Comparison of ENCODE assay signal across 8 cellular contexts in the genomic region with DNA sequence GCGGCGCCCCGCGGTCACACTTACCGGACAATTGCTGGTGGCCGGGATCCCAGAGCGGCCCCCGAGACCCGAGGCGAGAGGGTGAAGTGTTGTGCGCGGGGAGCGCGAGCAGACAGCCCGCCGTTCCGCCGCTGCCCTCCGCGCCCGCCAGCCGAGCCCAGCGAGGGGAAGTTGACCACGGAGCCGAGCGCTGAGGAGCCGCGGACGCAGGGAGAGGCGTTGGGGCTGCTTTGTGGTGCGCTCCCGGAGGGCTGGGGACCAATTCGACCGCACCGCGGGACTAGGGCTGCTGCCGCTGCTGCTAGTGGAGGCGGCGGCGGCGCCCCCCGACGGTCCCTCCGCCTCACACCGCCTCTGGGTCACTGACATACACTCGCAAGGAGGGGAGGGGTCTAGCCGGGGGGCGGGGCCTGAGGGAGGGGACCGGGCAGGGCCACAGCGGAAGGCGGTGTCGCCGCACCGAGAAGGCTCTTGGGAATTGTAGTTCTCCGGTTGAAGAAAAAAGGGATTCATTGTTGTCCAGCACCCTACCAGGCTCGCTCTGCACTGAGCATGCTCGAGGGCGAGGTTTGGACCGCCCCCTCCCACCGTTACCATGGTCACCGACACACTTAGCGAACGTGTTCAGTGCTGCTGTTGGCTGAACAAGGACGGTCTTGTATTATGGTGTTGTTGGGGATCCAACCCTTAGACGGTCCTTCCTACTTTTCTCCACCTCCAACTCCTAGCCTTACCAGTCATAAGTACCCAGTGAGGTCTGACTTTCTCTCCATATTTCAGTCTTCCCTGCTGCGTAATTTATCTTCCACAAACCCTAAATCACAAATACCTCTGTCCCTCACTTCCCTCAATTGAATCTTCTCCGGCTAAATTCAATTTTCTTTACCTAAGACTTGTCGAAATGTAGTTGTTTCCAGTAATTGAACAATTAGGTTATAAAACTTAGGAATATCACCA. TPM values are rescaled to one million over a fixed set of nuclear protein-coding genes. Genes with fewer than 3 reads are reported as not detected.
A peak's percentile ranks its signal among the peaks of the same experiment; 100 is the strongest.
DNase-seq lines count a peak whose midpoint lies in the region; ATAC-seq, FAIRE-seq and TF ChIP-seq lines count a peak whose summit lies in the region.

A gene with protein sequence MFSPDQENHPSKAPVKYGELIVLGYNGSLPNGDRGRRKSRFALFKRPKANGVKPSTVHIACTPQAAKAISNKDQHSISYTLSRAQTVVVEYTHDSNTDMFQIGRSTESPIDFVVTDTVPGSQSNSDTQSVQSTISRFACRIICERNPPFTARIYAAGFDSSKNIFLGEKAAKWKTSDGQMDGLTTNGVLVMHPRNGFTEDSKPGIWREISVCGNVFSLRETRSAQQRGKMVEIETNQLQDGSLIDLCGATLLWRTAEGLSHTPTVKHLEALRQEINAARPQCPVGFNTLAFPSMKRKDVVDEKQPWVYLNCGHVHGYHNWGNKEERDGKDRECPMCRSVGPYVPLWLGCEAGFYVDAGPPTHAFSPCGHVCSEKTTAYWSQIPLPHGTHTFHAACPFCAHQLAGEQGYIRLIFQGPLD (minus strand): TSS at position 364 of the 957 bp plus-strand sequence. CDS start 36,110 bp downstream, outside the sequence.

- POLR2A ChIA-PET in A549 (lab: Yijun Ruan, JAX): interaction anchor here (0.5 kb wide), 1 partner anchor 775 kb away, joined by 3 read pairs; no protein-coding TSS in a partner anchor

- 6% methylated on average over 37 of the region's 68 CpGs for WGBS in A549 (ENCODE audit: missing lambda C conversion rate)
- whole genome bisulfite sequencing in body of pancreas, 2 donors: 3 to 18% methylated on average over 15 to 61 of the region's 68 CpGs
- WGBS in iPS DF 6.9 (ENCODE audit: insufficient coverage, insufficient read length): 100% methylated on average over 2 of the region's 68 CpGs

- TF ChIP-seq EP300 in A549 (IDR thresholded peaks at IDR 0.05): no peak

- TF ChIP-seq RAD21 in A549 (conservative IDR thresholded peaks at IDR 0.05 in 1 of 2, IDR thresholded peaks at IDR 0.05 in 1 of 2): peak in 1 of 2 experiments; percentile 54; a peak in 4 of 5 replicates

- peak; percentile 88 for TF ChIP-seq POLR2A in A549 (IDR thresholded peaks at IDR 0.05; ENCODE audit: low read length)
- TF ChIP-seq POLR2A in GM18526 (IDR thresholded peaks at IDR 0.05; ENCODE audit: extremely low read depth, insufficient read length): peak; percentile 96
- TF ChIP-seq POLR2A in body of pancreas (IDR thresholded peaks at IDR 0.05): peak; percentile 94 to 98 (median 96)

- FAIRE-seq in A549 (lab: Jason Lieb, UNC): peak; percentile 95
- FAIRE-seq in TTC549 (lab: Jason Lieb, UNC): peak; percentile 89

- intact Hi-C loops in body of pancreas (cut with DNase I): loop anchor here (10.0 kb wide), 1 partner anchor 90 kb away; no protein-coding TSS in a partner anchor

- H3K27ac ChIP-seq in A549 (peak within 1 kb of the TSS; percentile 68 to 81), body of pancreas (peak within 1 kb of the TSS; percentile 81 to 99 (median 94)), iPS DF 6.9 (ENCODE audit: low read length) (no peak within 1 kb of the TSS)

- DNase-seq in A549 (ENCODE audit: low read depth in 1 of 2, low spot score in 1 of 2) (peak; percentile 87 to 99), NCI-H2107 treated with DMSO at 0.1 percent for 48 hours (lab: John Stamatoyannopoulos, UW; ENCODE audit: unreplicated experiment) (peak; percentile 97), body of pancreas (peak; percentile 95 to 98 (median 97)), iPS DF 6.9 (ENCODE audit: low read depth, low spot score) (peak; percentile 98), skeletal muscle cell (ENCODE audit: low read depth) (peak; percentile 92)

- CTCF ChIA-PET in A549 (lab: Yijun Ruan, JAX): no interaction called here

- H3K4me3 ChIP-seq in A549 (peak within 1 kb of the TSS; percentile 81), body of pancreas (peak within 1 kb of the TSS; percentile 69 to 90), iPS DF 6.9 (ENCODE audit: low read length) (peak within 1 kb of the TSS; percentile 97), skeletal muscle cell (ENCODE audit: low read depth, low read length) (peak within 1 kb of the TSS; percentile 79)

- H3K4me1 ChIP-seq in A549 (no peaks in the 10 kb centered on the region; the same call in 2 of the 3 replicates), body of pancreas (peaks cover 12% of the 10 kb centered on the region), iPS DF 6.9 (ENCODE audit: control insufficient read depth, insufficient read depth, low read length) (no peaks in the 10 kb centered on the region; the same call in 1 of the 2 replicates)

- peak within 1 kb of the TSS; percentile 76 for H3K4me2 ChIP-seq in A549

- TF ChIP-seq CTCF in A549 (IDR thresholded peaks at IDR 0.05) (peak; percentile 24; the same call in 2 of the 3 replicates), body of pancreas (IDR thresholded peaks at IDR 0.05) (peak in 4 of 7 experiments; percentile 32 to 41 (median 36))

- H3K36me3 ChIP-seq in body of pancreas (replicated peaks in 1 of 2; ENCODE audit: insufficient read depth in 1 of 2, low read depth in 2 of 2): no peaks in the 10 kb centered on the region
- no peaks in the 10 kb centered on the region for H3K36me3 ChIP-seq in iPS DF 6.9 (ENCODE audit: control insufficient read depth, insufficient read depth, low read length)

- ATAC-seq in A549 (peak; percentile 94 to 97), HG03066 (IDR thresholded peaks at IDR 0.05; ENCODE audit: low read depth, unreplicated experiment) (peak; percentile 73), body of pancreas (peak; percentile 97)

- H3K9me3 ChIP-seq in A549 (no peaks in the 10 kb centered on the region), body of pancreas (no peaks in the 10 kb centered on the region), iPS DF 6.9 (ENCODE audit: control insufficient read depth, insufficient read depth, low read length) (no peaks in the 10 kb centered on the region)

- H3K27me3 ChIP-seq in body of pancreas (no peaks in the 10 kb centered on the region), iPS DF 6.9 (ENCODE audit: control insufficient read depth, insufficient read depth, low read length) (no peaks in the 10 kb centered on the region; the same call in 1 of the 2 replicates)

TF ChIP-seq in A549, 52 proteins besides CTCF, POLR2A, EP300 and RAD21:
- TF ChIP-seq, protein P1, sequence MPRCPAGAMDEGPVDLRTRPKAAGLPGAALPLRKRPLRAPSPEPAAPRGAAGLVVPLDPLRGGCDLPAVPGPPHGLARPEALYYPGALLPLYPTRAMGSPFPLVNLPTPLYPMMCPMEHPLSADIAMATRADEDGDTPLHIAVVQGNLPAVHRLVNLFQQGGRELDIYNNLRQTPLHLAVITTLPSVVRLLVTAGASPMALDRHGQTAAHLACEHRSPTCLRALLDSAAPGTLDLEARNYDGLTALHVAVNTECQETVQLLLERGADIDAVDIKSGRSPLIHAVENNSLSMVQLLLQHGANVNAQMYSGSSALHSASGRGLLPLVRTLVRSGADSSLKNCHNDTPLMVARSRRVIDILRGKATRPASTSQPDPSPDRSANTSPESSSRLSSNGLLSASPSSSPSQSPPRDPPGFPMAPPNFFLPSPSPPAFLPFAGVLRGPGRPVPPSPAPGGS (IDR thresholded peaks at IDR 0.05): peak; percentile 67; the same call in 2 of the 3 replicates
- TF ChIP-seq FOXS1 (CRISPR knock-in tag; IDR thresholded peaks at IDR 0.05) (no peak), HDAC2 (IDR thresholded peaks at IDR 0.05) (peak; percentile 26; the same call in 1 of the 2 replicates), MYC (IDR thresholded peaks at IDR 0.05; ENCODE audit: borderline replicate concordance, low read length) (no peak), SMC3 (IDR thresholded peaks at IDR 0.05) (peak; percentile 51; the same call in 2 of the 3 replicates), JUN (IDR thresholded peaks at IDR 0.05) (peak in 1 of 2 experiments; percentile 73; a peak in 2 of 5 replicates), HOXB13 (CRISPR knock-in tag; IDR thresholded peaks at IDR 0.05; ENCODE audit: low read depth) (no peak), MAZ (IDR thresholded peaks at IDR 0.05; ENCODE audit: borderline replicate concordance, low read depth, low read length) (0 out of 2 replicates have a peak, but pooled peaks have one; percentile 8), PHF8 (IDR thresholded peaks at IDR 0.05; ENCODE audit: borderline replicate concordance, low read depth) (peak; percentile 66; the same call in 1 of the 2 replicates), ESRRA (IDR thresholded peaks at IDR 0.05; ENCODE audit: borderline replicate concordance, low read length) (no peak)
- TF ChIP-seq, protein P2, sequence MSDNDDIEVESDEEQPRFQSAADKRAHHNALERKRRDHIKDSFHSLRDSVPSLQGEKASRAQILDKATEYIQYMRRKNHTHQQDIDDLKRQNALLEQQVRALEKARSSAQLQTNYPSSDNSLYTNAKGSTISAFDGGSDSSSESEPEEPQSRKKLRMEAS (IDR thresholded peaks at IDR 0.05): no peak; the same call in none of the 2 replicates

RNA-seq across cellular contexts. Expression of the gene that starts here (rescaled TPM):
- polyA plus RNA-seq in A549 (2011; rRNA removed) (3.7 and 5.1 TPM in 2 replicates), A549 (2017; fragmentation: RNase III; extraction: RNeasy Plus Mini Kit Qiagen cat#74134 plus additional on column Dnase treatment) (0.90 to 2.1 TPM (median 1.4 TPM) in 3 replicates)
- 0.83 and 1.0 TPM in 2 replicates for polyA plus RNA-seq in A549 (2012; cell fraction: cytosol; rRNA removed)
- polyA plus RNA-seq in A549 (2012; cell fraction: nucleus; rRNA removed): 0.95 and 1.6 TPM in 2 replicates
- polyA minus RNA-seq in A549 (2011; rRNA and poly(A)+ RNA removed): 1.6 and 2.5 TPM in 2 replicates
- total RNA-seq in body of pancreas: 10 to 100 TPM in 1 of 2 donors, 1 to 10 TPM in 1; 6.3 to 16.6 TPM
